ENCODE assay signal across 26 cellular contexts in genomic region chr13:33561627-33562026, GRCh38.
"Had no signal": no experiment of that assay in that cellular context is flagged by ENCODE, and none has a peak within 500 bp of the region (broad histone marks: within the 10 kb centered on the region; RNA-seq: fewer than 3 reads in every experiment).

No MANE protein-coding gene starts in this region.

- H3K9me3 Mint-ChIP-seq: effector memory CD8-positive, alpha-beta T cell; immature natural killer cell; memory B cell; natural killer cell; stimulated activated naive CD8-positive, alpha-beta T cell treated with anti-CD3 and anti-CD28 coated beads, Interleukin-15, amount 100 ng/mL, for 72 hours had no signal

- H3K36me3 ChIP-seq: pancreas, suprapubic skin, transverse colon, upper lobe of right lung, uterus had no signal

- H3K4me3 Mint-ChIP-seq: effector memory CD8-positive, alpha-beta T cell; immature natural killer cell; memory B cell; natural killer cell; stimulated activated naive CD8-positive, alpha-beta T cell treated with anti-CD3 and anti-CD28 coated beads, Interleukin-15, amount 100 ng/mL, for 72 hours had no signal

- H3K27ac Mint-ChIP-seq: effector memory CD8-positive, alpha-beta T cell; immature natural killer cell; memory B cell; natural killer cell; stimulated activated naive CD8-positive, alpha-beta T cell treated with anti-CD3 and anti-CD28 coated beads, Interleukin-15, amount 100 ng/mL, for 72 hours had no signal

- H3K4me1 ChIP-seq: pancreas, suprapubic skin, transverse colon, upper lobe of right lung, uterus had no signal

- H3K9me3 ChIP-seq: pancreas, suprapubic skin, transverse colon, upper lobe of right lung, uterus had no signal

- H3K36me3 Mint-ChIP-seq: immature natural killer cell, memory B cell, natural killer cell had no signal

- H3K4me1 Mint-ChIP-seq: immature natural killer cell; memory B cell; natural killer cell; stimulated activated naive CD8-positive, alpha-beta T cell treated with anti-CD3 and anti-CD28 coated beads, Interleukin-15, amount 100 ng/mL, for 72 hours had no signal

- H3K4me3 ChIP-seq: lung, pancreas, smooth muscle cell, suprapubic skin, transverse colon, upper lobe of right lung, uterus had no signal

- H3K27ac ChIP-seq: pancreas, suprapubic skin, transverse colon, upper lobe of right lung, uterus had no signal

- H3K27me3 ChIP-seq: pancreas, suprapubic skin, transverse colon, upper lobe of right lung, uterus had no signal

- DNase-seq: cortex of kidney; effector memory CD8-positive, alpha-beta T cell; erythroblast; foreskin melanocyte; hypothalamus; immature natural killer cell; islet precursor cell; kidney glomerular epithelial cell; left ventricle myocardium superior; natural killer cell; occipital lobe; pancreas; retina; stimulated activated CD4-positive, alpha-beta T cell treated with anti-CD3 and anti-CD28 coated beads, Interleukin-12 subunit alpha, Interleukin-12 subunit beta, amount 100 ng/mL, for 4 hours; stimulated activated CD4-positive, alpha-beta T cell treated with anti-CD3 and anti-CD28 coated beads, Interleukin-1b, Interleukin-23, amount 100 ng/mL, for 48 hours; stimulated activated CD4-positive, alpha-beta T cell treated with anti-CD3 and anti-CD28 coated beads, Interleukin-4, amount 100 ng/mL, for 1 hour; stimulated activated CD8-positive, alpha-beta memory T cell treated with anti-CD3 and anti-CD28 coated beads, Interleukin-4, amount 100 ng/mL, for 48 hours; stimulated activated naive CD4-positive, alpha-beta T cell; stimulated activated naive CD8-positive, alpha-beta T cell treated with anti-CD3 and anti-CD28 coated beads, Interleukin-15, amount 100 ng/mL, for 72 hours; transverse colon; upper lobe of right lung; uterus had no signal
